ENCODE assay signal across 18 cellular contexts in genomic region chr12:121529184-121529583, GRCh38. TPM values are rescaled to one million over a fixed set of nuclear protein-coding genes. Genes with fewer than 3 reads are reported as not detected.
A peak's percentile ranks its signal among the peaks of the same experiment; 100 is the strongest.
DNase-seq lines count a peak whose midpoint lies in the region; ATAC-seq, FAIRE-seq and TF ChIP-seq lines count a peak whose summit lies in the region.
"Had no signal": no experiment of that assay in that cellular context is flagged by ENCODE, and none has a peak within 500 bp of the region (broad histone marks: within the 10 kb centered on the region; RNA-seq: fewer than 3 reads in every experiment).

No MANE protein-coding gene starts in this region.

- H3K9me3 ChIP-seq in liver (ENCODE audit: control insufficient read depth in 4 of 4, low read length in 3 of 4) (no peaks in the 10 kb centered on the region), HepG2 (ENCODE audit: low read length) (no peaks in the 10 kb centered on the region), right lobe of liver (no peaks in the 10 kb centered on the region), PC-3 (ENCODE audit: low read length) (no peaks in the 10 kb centered on the region)
- H3K9me3 ChIP-seq: A549 had no signal

- TF ChIP-seq EP300 in HepG2 (IDR thresholded peaks at IDR 0.05; ENCODE audit: low read depth in 2 of 2, low read length in 2 of 2) (no peak), HepG2 (CRISPR knock-in tag; IDR thresholded peaks at IDR 0.05; ENCODE audit: borderline replicate concordance) (no peak)

- TF ChIP-seq CTCF in liver (IDR thresholded peaks at IDR 0.05; ENCODE audit: low read depth, low read length, missing input control) (no peak), HepG2 (CRISPR knock-in tag; IDR thresholded peaks at IDR 0.05) (no peak), WTC11 (IDR thresholded peaks at IDR 0.05) (no peak), right lobe of liver (IDR thresholded peaks at IDR 0.05) (no peak), PC-3 (conservative IDR thresholded peaks at IDR 0.05; ENCODE audit: low read depth, low read length) (no peak)

- H3F3A ChIP-seq in PC-3 (ENCODE audit: low read length, unreplicated experiment): no peaks in the 10 kb centered on the region

- in situ Hi-C loops in HepG2 (cut with HindIII; ENCODE audit: extremely low pct_ligation_motif_present, low pct_unique_long_range_greater_than_20kb): no loop called here

- H3K4me3 ChIP-seq in liver (ENCODE audit: low read depth in 1 of 3, low read length in 3 of 3): no peak overlapping the region
- H3K4me3 ChIP-seq in HepG2 (replicated peaks in 1 of 3; ENCODE audit: insufficient read depth in 1 of 3, low read depth in 2 of 3, low read length in 3 of 3): no peak overlapping the region
- no peak overlapping the region for H3K4me3 ChIP-seq in right lobe of liver
- no peak overlapping the region for H3K4me3 ChIP-seq in PC-3 (ENCODE audit: low read length)
- H3K4me3 ChIP-seq: A549 had no signal

- H3K9me2 ChIP-seq in PC-3 (replicated peaks; ENCODE audit: low read length): no peaks in the 10 kb centered on the region

- no peak for FAIRE-seq in HepG2 (lab: Jason Lieb, UNC)
- FAIRE-seq: A549, D721Med had no signal

- peak overlapping the region; percentile 9; the same call in 1 of the 2 replicates for H3K27ac Mint-ChIP-seq in WTC11
- H3K27ac Mint-ChIP-seq: H9 had no signal

- peaks cover 41% of the 10 kb centered on the region for H3K36me3 Mint-ChIP-seq in WTC11

- H3K36me3 ChIP-seq in liver (ENCODE audit: control insufficient read depth in 4 of 4, insufficient read depth in 3 of 4, low read depth in 1 of 4, low read length in 3 of 4): peaks cover 1 to 16% (median 13%) of the 10 kb centered on the region in 4 donors
- peaks cover 12 to 13% of the 10 kb centered on the region in 2 experiments; a peak in 3 of 5 replicates for H3K36me3 ChIP-seq in HepG2 (replicated peaks in 1 of 2; ENCODE audit: control insufficient read depth in 1 of 2, insufficient read depth in 2 of 2, low read length in 2 of 2)
- H3K36me3 ChIP-seq in right lobe of liver: peaks cover 0 to 4% (median 0%) of the 10 kb centered on the region in 4 donors
- peaks cover 17% of the 10 kb centered on the region for H3K36me3 ChIP-seq in PC-3 (ENCODE audit: low read depth, low read length)

- no peaks in the 10 kb centered on the region for H3K9me3 Mint-ChIP-seq in WTC11
- H3K9me3 Mint-ChIP-seq: H9 had no signal

- no peak for DNase-seq in HepG2 (ENCODE audit: low spot score)
- no peak for DNase-seq in WTC11 (ENCODE audit: low spot score)
- DNase-seq in right lobe of liver: no peak
- DNase-seq in OCI-M2 (lab: John Stamatoyannopoulos, UW; ENCODE audit: unreplicated experiment): no peak
- no peak for DNase-seq in PC-3
- no peak for DNase-seq in central memory CD4-positive, alpha-beta T cell
- DNase-seq: H9, NCI-H1417, NCI-H187, NCI-H2227 treated with DMSO at 0.1 percent for 48 hours, NCI-H510A treated with DMSO at 0.1 percent for 48 hours, NCI-H82 had no signal

- no peak overlapping the region for H2AFZ ChIP-seq in HepG2 (ENCODE audit: low read length)
- H2AFZ ChIP-seq in PC-3 (ENCODE audit: low read length): no peak overlapping the region

- H4K20me1 ChIP-seq in HepG2 (ENCODE audit: insufficient read depth, low read length): no peaks in the 10 kb centered on the region
- no peaks in the 10 kb centered on the region for H4K20me1 ChIP-seq in PC-3 (ENCODE audit: low read length)

- H3K79me2 ChIP-seq in HepG2 (ENCODE audit: insufficient read depth, low read length) (no peaks in the 10 kb centered on the region), PC-3 (ENCODE audit: low read length) (no peaks in the 10 kb centered on the region)

- CTCF ChIA-PET in HepG2 (lab: Yijun Ruan, JAX; ENCODE audit: low intra/inter-chr PET ratio, low total read pairs): no interaction called here
- CTCF ChIA-PET in WTC11 (lab: Charles Lee): interaction anchor here (0.5 kb wide), 1 partner anchor 850 kb away, joined by 3 read pairs; no protein-coding TSS in a partner anchor
- CTCF ChIA-PET in PC-3 (lab: Charles Lee): no interaction called here

- intact Hi-C loops in HepG2 (cut with micrococcal nuclease; ENCODE audit: unreplicated experiment): no loop called here
- intact Hi-C loops in right lobe of liver (cut with DNase I): no loop called here
- intact Hi-C loops in PC-3 (cut with micrococcal nuclease): no loop called here

- H3K4me3 Mint-ChIP-seq in WTC11: no peak overlapping the region
- H3K4me3 Mint-ChIP-seq: H9 had no signal

- no peaks in the 10 kb centered on the region for H3K27me3 ChIP-seq in liver (ENCODE audit: control insufficient read depth in 4 of 4, insufficient read depth in 4 of 4, low read length in 3 of 4)
- H3K27me3 ChIP-seq in HepG2 (ENCODE audit: control insufficient read depth in 1 of 2, insufficient read depth in 2 of 2, low read length in 2 of 2): no peaks in the 10 kb centered on the region
- H3K27me3 ChIP-seq in right lobe of liver: no peaks in the 10 kb centered on the region
- H3K27me3 ChIP-seq in PC-3 (ENCODE audit: low read length): no peaks in the 10 kb centered on the region

- no peak overlapping the region for H3K9ac ChIP-seq in liver (ENCODE audit: low read depth in 1 of 2, low read length in 2 of 2)
- H3K9ac ChIP-seq in HepG2 (ENCODE audit: insufficient read depth, low read depth, low read length): no peak overlapping the region
- no peak overlapping the region for H3K9ac ChIP-seq in PC-3 (ENCODE audit: low read length)
- H3K9ac ChIP-seq: KMS-11 had no signal

- no TSS peak for BruUV-seq in HepG2 (replicated peaks; lab: Mats Ljungman, UMichigan)
- no TSS peak for BruUV-seq in PC-3 (replicated peaks; lab: Mats Ljungman, UMichigan)

- H3K4me1 ChIP-seq in liver (ENCODE audit: control insufficient read depth in 4 of 4, insufficient read depth in 4 of 4, low read length in 3 of 4): peaks cover 3 to 22% (median 12%) of the 10 kb centered on the region in 4 donors
- H3K4me1 ChIP-seq in HepG2 (ENCODE audit: insufficient read depth, low read length): peaks cover 8% of the 10 kb centered on the region; the same call in 1 of the 2 replicates
- H3K4me1 ChIP-seq in right lobe of liver: peaks cover 0 to 12% (median 0%) of the 10 kb centered on the region in 4 donors
- H3K4me1 ChIP-seq in PC-3 (ENCODE audit: insufficient read depth, low read length): 0 out of 2 replicates have a peak, but pooled peaks cover 5% of the 10 kb centered on the region

- TF ChIP-seq POLR2A in HepG2 (IDR thresholded peaks at IDR 0.05; ENCODE audit: insufficient read depth in 1 of 2, low read depth in 2 of 2, low read length in 2 of 2) (no peak), right lobe of liver (IDR thresholded peaks at IDR 0.05) (no peak)

- POLR2A ChIA-PET in HepG2 (lab: Yijun Ruan, JAX): no interaction called here
- POLR2A ChIA-PET in WTC11 (lab: Charles Lee): no interaction called here
- POLR2A ChIA-PET in PC-3 (lab: Charles Lee; ENCODE audit: unreplicated experiment): no interaction called here

- TF ChIP-seq RAD21 in liver (IDR thresholded peaks at IDR 0.05) (no peak), HepG2 (CRISPR knock-in tag; IDR thresholded peaks at IDR 0.05) (no peak)

- 81% methylated on average over 7 of the region's 7 CpGs for WGBS in liver
- 97% methylated on average over 7 of the region's 7 CpGs for WGBS in HepG2 (ENCODE audit: low lambda C conversion rate)
- 76% methylated on average over 7 of the region's 7 CpGs for WGBS in right lobe of liver (ENCODE audit: insufficient coverage, low coverage, low lambda C conversion rate, missing lambda C conversion rate)

- ATAC-seq in HepG2 (no peak), WTC11 (no peak), right lobe of liver (peak; percentile 15 to 76 (median 60)), PC-3 (no peak)
- ATAC-seq: A549, Panc1, Right ventricle myocardium inferior had no signal

- H3K27me3 Mint-ChIP-seq in WTC11 (ENCODE audit: low read depth): no peaks in the 10 kb centered on the region

- peaks cover 37% of the 10 kb centered on the region for H3K4me1 Mint-ChIP-seq in WTC11

- H3K4me2 ChIP-seq in HepG2 (ENCODE audit: low read depth, low read length) (no peak overlapping the region), PC-3 (ENCODE audit: low read length) (no peak overlapping the region)
- H3K4me2 ChIP-seq: A549, KMS-11 had no signal

- no peak overlapping the region for H3K27ac ChIP-seq in liver (ENCODE audit: low read depth in 1 of 2, low read length in 2 of 2)
- no peak overlapping the region for H3K27ac ChIP-seq in HepG2 (ENCODE audit: extremely low read length, insufficient read depth, low read length)
- no peak overlapping the region for H3K27ac ChIP-seq in right lobe of liver
- H3K27ac ChIP-seq in PC-3 (ENCODE audit: low read length): no peak overlapping the region
- H3K27ac ChIP-seq: A549, KMS-11 had no signal

TF ChIP-seq in liver, 16 proteins besides CTCF, POLR2A, EP300 and RAD21 (continues in another document):
- no peak for TF ChIP-seq SP1 (IDR thresholded peaks at IDR 0.05)

RNA-seq across cellular contexts. Expression of gene KDM2B, which starts 51.6 kb away (rescaled TPM):
- total RNA-seq in liver (10 to 100 TPM; 13.7 to 34.2 TPM), HepG2 (2016; rRNA removed; fragmentation: Illumina TruSeq; extraction: Trizol) (25.3 and 26.1 TPM in 2 replicates), WTC11 (2021) (147 to 155 TPM (median 152 TPM) in 3 replicates), right lobe of liver (10 to 100 TPM in 2 of 6 experiments, 1 to 10 TPM in 4; 4.8 to 22.8 (median 9.8) TPM), PC-3 (2014; rRNA removed) (52.5 and 72.3 TPM in 2 replicates)
- polyA plus RNA-seq in liver (1 to 10 TPM; 7.0 to 7.4 TPM), HepG2 (2011; rRNA removed) (17.0 and 17.5 TPM in 2 replicates)
- total RNA-seq in HepG2 (2016; cell fraction: cytosol; rRNA removed; fragmentation: Illumina TruSeq; extraction: Trizol; ENCODE audit: low read depth): 11.2 and 11.4 TPM in 2 replicates
- 20.6 and 26.1 TPM in 2 replicates for total RNA-seq in HepG2 (2016; cell fraction: insoluble cytoplasmic fraction; rRNA removed; fragmentation: Illumina TruSeq; extraction: Trizol)
- 25.8 and 29.0 TPM in 2 replicates for total RNA-seq in HepG2 (2016; cell fraction: membrane; rRNA removed; fragmentation: Illumina TruSeq; extraction: Trizol)
- total RNA-seq in HepG2 (2016; cell fraction: nucleus; rRNA removed; fragmentation: Illumina TruSeq; extraction: Trizol): 18.4 and 20.7 TPM in 2 replicates
- polyA plus RNA-seq in HepG2 (2011; cell fraction: cytosol; rRNA removed): 8.3 and 13.5 TPM in 2 replicates
- 50.3 and 60.7 TPM in 2 replicates for polyA plus RNA-seq in HepG2 (2011; cell fraction: nucleus; rRNA removed)
- 13.5 and 15.6 TPM in 2 replicates for polyA plus RNA-seq in HepG2 (2012)
- 6.0 and 6.9 TPM in 2 replicates for polyA plus RNA-seq in HepG2 (2016; cell fraction: cytosol; fragmentation: Illumina TruSeq; extraction: Trizol; ENCODE audit: low read depth)
- polyA plus RNA-seq in HepG2 (2016; cell fraction: insoluble cytoplasmic fraction; fragmentation: Illumina TruSeq; extraction: Trizol; ENCODE audit: low read depth): 23.7 and 31.0 TPM in 2 replicates
- 17.2 and 18.2 TPM in 2 replicates for polyA plus RNA-seq in HepG2 (2016; cell fraction: membrane; fragmentation: Illumina TruSeq; extraction: Trizol; ENCODE audit: low read depth)
- 36.9 and 37.0 TPM in 2 replicates for polyA plus RNA-seq in HepG2 (2016; cell fraction: nucleus; fragmentation: Illumina TruSeq; extraction: Trizol; ENCODE audit: insufficient read depth, low read depth)
- polyA minus RNA-seq in HepG2 (2011; rRNA and poly(A)+ RNA removed; ENCODE audit: low replicate concordance): 53.2 and 72.8 TPM in 2 replicates
- 18.0 and 20.7 TPM in 2 replicates for polyA minus RNA-seq in HepG2 (2011; cell fraction: cytosol; rRNA and poly(A)+ RNA removed)
- 21.1 and 21.9 TPM in 2 replicates for polyA minus RNA-seq in HepG2 (2011; cell fraction: nucleus; rRNA and poly(A)+ RNA removed)

Comparison
In these comparisons a context has a peak if more than half of its experiments do, and no peak if none do; other contexts are left out.
1. ATAC-seq: peak in right lobe of liver (4 of 4); none in HepG2 (single experiment), WTC11 (single experiment) and PC-3 (single experiment).